Comparison of ENCODE assay signal across 1 cellular context in the genomic region with DNA sequence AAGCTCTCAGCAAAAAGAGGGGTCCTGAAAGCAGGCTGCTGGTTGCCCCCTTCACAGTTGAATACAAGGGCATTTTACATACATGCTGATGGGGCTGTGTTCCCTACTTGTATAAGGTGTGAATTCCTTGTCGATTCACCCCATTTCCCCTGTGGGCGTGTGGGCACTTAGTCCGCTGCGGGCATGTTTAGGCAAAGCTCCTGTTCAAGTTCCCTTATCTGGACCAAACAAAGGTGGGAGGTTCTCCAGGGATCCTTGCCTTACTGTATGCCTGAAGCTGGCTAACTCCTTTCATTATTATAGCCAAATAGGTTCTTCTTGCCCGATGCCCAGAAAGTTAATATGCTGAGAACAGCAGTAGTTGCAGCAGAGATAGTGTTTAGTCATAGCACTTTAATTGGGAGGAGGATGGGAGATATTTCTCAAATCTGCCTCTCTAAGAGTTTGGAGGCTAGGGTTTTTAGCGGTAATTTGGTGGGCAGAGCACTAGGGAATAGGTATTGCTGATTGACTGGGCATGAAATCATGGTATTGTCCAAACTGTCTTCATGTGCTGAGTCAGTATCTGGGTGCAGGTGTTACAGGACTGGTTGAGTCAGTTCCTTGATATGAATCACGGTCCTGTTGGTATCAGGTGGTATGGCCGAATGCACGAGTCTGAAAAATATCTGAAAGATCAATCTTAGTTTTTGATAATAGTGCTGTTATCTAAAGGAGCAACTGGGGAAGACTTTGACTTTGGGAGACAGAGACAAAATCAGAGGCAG.
TF ChIP-seq lines count a peak whose summit lies in the region.

No MANE protein-coding gene starts in this region.

TF ChIP-seq in HCT116, 20 proteins besides CTCF, POLR2A, EP300 and RAD21:
- TF ChIP-seq, protein P1, sequence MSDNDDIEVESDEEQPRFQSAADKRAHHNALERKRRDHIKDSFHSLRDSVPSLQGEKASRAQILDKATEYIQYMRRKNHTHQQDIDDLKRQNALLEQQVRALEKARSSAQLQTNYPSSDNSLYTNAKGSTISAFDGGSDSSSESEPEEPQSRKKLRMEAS (IDR thresholded peaks at IDR 0.05), result peak; percentile 52
- TF ChIP-seq EZH2phosphoT487 (IDR thresholded peaks at IDR 0.05; ENCODE audit: borderline replicate concordance), result no peak
- TF ChIP-seq CBX3 (IDR thresholded peaks at IDR 0.05; ENCODE audit: low read depth), result peak; percentile 59; the same call in 1 of the 2 replicates
- peak; percentile 55 for TF ChIP-seq JUND (IDR thresholded peaks at IDR 0.05)
- peak; percentile 15; the same call in 1 of the 2 replicates for TF ChIP-seq POLR2AphosphoS5 (IDR thresholded peaks at IDR 0.05; ENCODE audit: low read depth, low read length)
- TF ChIP-seq FOSL1 (IDR thresholded peaks at IDR 0.05; ENCODE audit: low read depth), result peak; percentile 59
- no peak for TF ChIP-seq TCF7L2 (IDR thresholded peaks at IDR 0.05; ENCODE audit: borderline replicate concordance, extremely low read depth, insufficient read depth, insufficient read length)
